Comparison of ENCODE assay signal across 2 cellular contexts in the genomic region with DNA sequence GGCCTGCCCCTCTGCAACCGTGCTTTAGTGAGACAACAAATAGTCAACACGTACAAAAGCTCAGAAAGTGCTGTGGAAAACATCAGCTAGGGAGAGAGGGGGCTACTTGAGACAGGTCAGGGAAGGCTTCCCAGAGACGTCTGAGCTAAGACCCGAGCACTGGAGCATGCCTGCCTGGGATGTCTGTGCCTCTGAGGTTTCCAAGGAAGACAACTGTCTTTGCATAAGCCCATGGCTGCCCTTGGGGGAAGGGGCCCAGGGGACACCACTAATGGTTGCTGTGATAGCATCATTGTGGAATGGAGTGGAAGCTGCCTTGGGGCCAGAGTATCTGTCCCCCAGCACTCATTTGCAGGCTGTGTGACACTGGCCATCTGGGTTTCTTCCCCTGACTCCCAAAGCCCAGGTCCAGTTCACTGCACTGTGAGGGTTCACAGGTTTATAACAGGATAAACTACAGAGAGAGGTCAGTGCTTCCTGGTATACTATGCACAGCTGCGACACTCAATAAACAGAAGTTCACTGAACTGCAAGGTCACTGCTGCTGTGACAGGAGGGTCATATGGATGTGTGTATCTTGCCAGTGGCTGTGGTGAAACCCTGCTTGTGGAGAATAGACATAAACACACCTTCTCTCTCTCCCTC.
TF ChIP-seq lines count a peak whose summit lies in the region.

No MANE protein-coding gene starts in this region.

TF ChIP-seq in A549, 52 proteins besides CTCF, POLR2A, EP300 and RAD21 (continued from another document):
- TF ChIP-seq RNF2 (IDR thresholded peaks at IDR 0.05; ENCODE audit: borderline replicate concordance, low read depth) (no peak), NPAS2 (CRISPR knock-in tag; IDR thresholded peaks at IDR 0.05; ENCODE audit: borderline replicate concordance) (no peak), CBX2 (IDR thresholded peaks at IDR 0.05; ENCODE audit: borderline replicate concordance, low read depth) (no peak), FOXS1 (CRISPR knock-in tag; IDR thresholded peaks at IDR 0.05) (no peak), JUN (IDR thresholded peaks at IDR 0.05) (no peak), HOXA7 (CRISPR knock-in tag; IDR thresholded peaks at IDR 0.05) (no peak), SMC3 (IDR thresholded peaks at IDR 0.05) (no peak)
- TF ChIP-seq, protein P1, sequence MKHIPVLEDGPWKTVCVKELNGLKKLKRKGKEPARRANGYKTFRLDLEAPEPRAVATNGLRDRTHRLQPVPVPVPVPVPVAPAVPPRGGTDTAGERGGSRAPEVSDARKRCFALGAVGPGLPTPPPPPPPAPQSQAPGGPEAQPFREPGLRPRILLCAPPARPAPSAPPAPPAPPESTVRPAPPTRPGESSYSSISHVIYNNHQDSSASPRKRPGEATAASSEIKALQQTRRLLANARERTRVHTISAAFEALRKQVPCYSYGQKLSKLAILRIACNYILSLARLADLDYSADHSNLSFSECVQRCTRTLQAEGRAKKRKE (CRISPR knock-in tag; IDR thresholded peaks at IDR 0.05; ENCODE audit: low read depth), result no peak
TF ChIP-seq in A549: peak in this region for 0.

TF ChIP-seq in SK-N-SH, 30 proteins besides CTCF, POLR2A, EP300 and RAD21 (continued from another document):
- TF ChIP-seq NRF1 (IDR thresholded peaks at IDR 0.05; ENCODE audit: low read depth, low read length) (no peak), RCOR1 (IDR thresholded peaks at IDR 0.05; ENCODE audit: low read length) (no peak), FOSL2 (IDR thresholded peaks at IDR 0.05; ENCODE audit: borderline replicate concordance, low read depth) (no peak), GABPA (IDR thresholded peaks at IDR 0.05; ENCODE audit: low read depth) (no peak), POLR2AphosphoS5 (IDR thresholded peaks at IDR 0.05; ENCODE audit: low read depth, low read length) (no peak)
- TF ChIP-seq, protein P2, sequence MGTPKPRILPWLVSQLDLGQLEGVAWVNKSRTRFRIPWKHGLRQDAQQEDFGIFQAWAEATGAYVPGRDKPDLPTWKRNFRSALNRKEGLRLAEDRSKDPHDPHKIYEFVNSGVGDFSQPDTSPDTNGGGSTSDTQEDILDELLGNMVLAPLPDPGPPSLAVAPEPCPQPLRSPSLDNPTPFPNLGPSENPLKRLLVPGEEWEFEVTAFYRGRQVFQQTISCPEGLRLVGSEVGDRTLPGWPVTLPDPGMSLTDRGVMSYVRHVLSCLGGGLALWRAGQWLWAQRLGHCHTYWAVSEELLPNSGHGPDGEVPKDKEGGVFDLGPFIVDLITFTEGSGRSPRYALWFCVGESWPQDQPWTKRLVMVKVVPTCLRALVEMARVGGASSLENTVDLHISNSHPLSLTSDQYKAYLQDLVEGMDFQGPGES (IDR thresholded peaks at IDR 0.05; ENCODE audit: low read depth, low read length), result no peak
- TF ChIP-seq, protein P3, sequence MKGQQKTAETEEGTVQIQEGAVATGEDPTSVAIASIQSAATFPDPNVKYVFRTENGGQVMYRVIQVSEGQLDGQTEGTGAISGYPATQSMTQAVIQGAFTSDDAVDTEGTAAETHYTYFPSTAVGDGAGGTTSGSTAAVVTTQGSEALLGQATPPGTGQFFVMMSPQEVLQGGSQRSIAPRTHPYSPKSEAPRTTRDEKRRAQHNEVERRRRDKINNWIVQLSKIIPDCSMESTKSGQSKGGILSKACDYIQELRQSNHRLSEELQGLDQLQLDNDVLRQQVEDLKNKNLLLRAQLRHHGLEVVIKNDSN (IDR thresholded peaks at IDR 0.05; ENCODE audit: borderline replicate concordance, low read depth), result no peak
